Comparison of ENCODE assay signal across 33 cellular contexts in the genomic region with DNA sequence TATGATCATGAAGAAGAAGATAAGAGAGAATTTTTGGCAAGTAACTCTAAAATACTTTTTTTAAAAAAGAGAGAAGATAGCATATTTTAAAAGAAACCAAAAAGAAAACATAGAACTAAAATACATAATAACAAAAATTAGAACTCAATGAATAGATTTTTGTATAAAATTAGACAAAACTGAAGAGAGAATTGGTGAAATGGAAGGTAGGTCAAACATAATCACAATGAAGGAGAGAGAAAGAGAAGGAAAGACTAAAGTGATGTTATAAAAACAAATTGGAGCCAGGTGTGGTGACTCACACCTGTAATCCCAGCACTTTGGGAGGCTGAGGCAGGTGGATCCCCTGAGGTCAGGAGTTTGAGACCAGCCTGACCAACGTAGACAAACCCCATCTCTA.
"Had no signal": no experiment of that assay in that cellular context is flagged by ENCODE, and none has a peak within 500 bp of the region (broad histone marks: within the 10 kb centered on the region; RNA-seq: fewer than 3 reads in every experiment).

No MANE protein-coding gene starts in this region.

- DNase-seq: activated effector memory CD4-positive, alpha-beta T cell treated with anti-CD3 and anti-CD28 coated beads, Interleukin-2, amount 50 U/mL, for 16 hours; activated effector memory CD4-positive, alpha-beta T cell treated with Interleukin-2 at 50 U/mL for 16 hours; activated gamma-delta T cell; activated gamma-delta T cell treated with Interleukin-2 at 50 U/mL for 16 hours; activated naive CD4-positive, alpha-beta T cell; activated naive CD4-positive, alpha-beta T cell treated with anti-CD3 and anti-CD28 coated beads for 36 hours; activated naive CD4-positive, alpha-beta T cell treated with anti-CD3 and anti-CD28 coated beads, Interleukin-2, amount 10 ng/mL, durations not matched to agents 7 days and 5 days; activated naive CD4-positive, alpha-beta T cell treated with anti-CD3 and anti-CD28 coated beads, Interleukin-2, amount 50 U/mL, for 16 hours; activated naive CD4-positive, alpha-beta T cell treated with Interleukin-2 at 50 U/mL for 16 hours; activated naive CD8-positive, alpha-beta T cell treated with anti-CD3 and anti-CD28 coated beads for 36 hours; activated naive CD8-positive, alpha-beta T cell treated with anti-CD3 and anti-CD28 coated beads, Interleukin-2, amount 10 ng/mL, durations not matched to agents 7 days and 5 days; activated naive CD8-positive, alpha-beta T cell treated with anti-CD3 and anti-CD28 coated beads, Interleukin-2, amount 50 U/mL, for 24 hours; activated T-cell treated with anti-CD3 and anti-CD28 coated beads, Interleukin-2, amount 50 U/mL, for 1 hour; activated T-cell treated with anti-CD3 and anti-CD28 coated beads, Interleukin-2, amount 50 U/mL, for 24 hours; activated T-cell treated with anti-CD3 and anti-CD28 coated beads, Interleukin-2, amount 50 U/mL, for 4 hours; activated T-cell treated with anti-CD3 and anti-CD28 coated beads, Interleukin-2, amount 50 U/mL, for 48 hours; activated T-cell treated with anti-CD3 and anti-CD28 coated beads, Interleukin-2, amount 50 U/mL, for 72 hours; adrenal gland; amniotic stem cell; amygdala; anterior cingulate cortex; aorta; body of pancreas; brain microvascular endothelial cell; caudate nucleus; central memory CD4-positive, alpha-beta T cell; cerebellar nuclear complex had no signal

- H3K27me3 ChIP-seq: adrenal gland, ascending aorta, body of pancreas, brain microvascular endothelial cell, breast epithelium, cardiac muscle cell had no signal

- H3K4me3 ChIP-seq: adrenal gland, ascending aorta, body of pancreas, breast epithelium, cardiac muscle cell had no signal

- H3K36me3 ChIP-seq: adrenal gland, ascending aorta, brain microvascular endothelial cell, breast epithelium, cardiac muscle cell had no signal

- FAIRE-seq: bronchial epithelial cell had no signal

- H3K9me3 ChIP-seq: body of pancreas had no signal

- ATAC-seq: activated naive CD4-positive, alpha-beta T cell treated with anti-CD3 and anti-CD28 coated beads, Interleukin-2, amount 50 U/mL, for 72 hours; activated naive CD8-positive, alpha-beta T cell treated with anti-CD3 and anti-CD28 coated beads, Interleukin-2, amount 50 U/mL, for 24 hours; activated T-cell treated with anti-CD3 and anti-CD28 coated beads, Interleukin-2, amount 50 U/mL, for 4 hours; activated T-cell treated with anti-CD3 and anti-CD28 coated beads, Interleukin-2, amount 50 U/mL, for 72 hours; activated T-helper 17 cell treated with anti-CD3 and anti-CD28 coated beads, Interleukin-2, amount 50 U/mL, for 72 hours; body of pancreas had no signal

- H3K27ac ChIP-seq: adrenal gland, ascending aorta, body of pancreas, brain microvascular endothelial cell, breast epithelium, cardiac muscle cell had no signal

- H3K4me1 ChIP-seq: adrenal gland, ascending aorta, body of pancreas, breast epithelium had no signal
